ENCODE assay signal across 17 cellular contexts in the genomic region with DNA sequence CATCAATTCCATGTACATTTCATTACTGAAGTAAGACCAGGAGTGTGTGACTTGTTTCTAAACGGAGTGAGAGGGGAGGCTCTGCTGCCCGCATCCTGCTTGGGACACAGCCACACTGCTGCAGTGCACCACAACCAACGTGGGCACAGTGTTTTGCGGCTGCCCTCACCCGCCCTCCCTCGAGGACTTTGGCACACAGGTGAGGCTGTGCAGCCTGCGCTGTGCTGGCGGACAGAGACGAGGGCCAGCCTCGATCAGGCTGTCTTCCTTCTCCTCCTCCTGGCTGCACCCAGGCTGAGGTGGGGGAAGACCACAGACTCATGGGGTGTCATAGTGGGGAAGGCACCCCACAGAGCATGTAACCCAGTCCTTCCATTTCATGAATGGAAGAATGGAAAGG. TPM values are rescaled to one million over a fixed set of nuclear protein-coding genes. Genes with fewer than 3 reads are reported as not detected.
DNase-seq lines count a peak whose midpoint lies in the region; ATAC-seq, FAIRE-seq and TF ChIP-seq lines count a peak whose summit lies in the region.
"Had no signal": no experiment of that assay in that cellular context is flagged by ENCODE, and none has a peak within 500 bp of the region (broad histone marks: within the 10 kb centered on the region; RNA-seq: fewer than 3 reads in every experiment).

No MANE protein-coding gene starts in this region.

- no peak for FAIRE-seq in GM12891 (lab: Jason Lieb, UNC)
- FAIRE-seq: bronchial epithelial cell, pancreas had no signal

- H3K4me3 Mint-ChIP-seq in central memory CD8-positive, alpha-beta T cell: no peak overlapping the region

- H3K4me1 Mint-ChIP-seq in central memory CD8-positive, alpha-beta T cell: peaks cover 34% of the 10 kb centered on the region

- peaks cover 2% of the 10 kb centered on the region for H3K36me3 Mint-ChIP-seq in central memory CD8-positive, alpha-beta T cell (ENCODE audit: insufficient read depth)

- DNase-seq in activated T-cell treated with anti-CD3 and anti-CD28 coated beads, Interleukin-2, amount 50 U/mL, for 48 hours: peak; percentile 62 to 68
- DNase-seq in activated T-cell treated with anti-CD3 and anti-CD28 coated beads, Interleukin-2, amount 50 U/mL, for 1 hour: no peak
- DNase-seq in RPMI8226 (peak; percentile 43), SIG-M5 (lab: John Stamatoyannopoulos, UW) (no peak), GM12891 (ENCODE audit: insufficient read length, low spot score) (no peak), gastrocnemius medialis (no peak)
- DNase-seq in central memory CD8-positive, alpha-beta T cell (ENCODE audit: low spot score in 2 of 2): no peak
- peak; percentile 34 to 63 for DNase-seq in stimulated activated CD8-positive, alpha-beta memory T cell treated with anti-CD3 and anti-CD28 coated beads, Interleukin-15, amount 100 ng/mL, for 48 hours (ENCODE audit: low read depth in 2 of 2)
- DNase-seq: effector memory CD4-positive, alpha-beta T cell; NCI-H2081 treated with DMSO at 0.1 percent for 48 hours; NCI-H69; pancreas had no signal

- no peaks in the 10 kb centered on the region for H3K9me3 Mint-ChIP-seq in central memory CD8-positive, alpha-beta T cell

- peaks cover 95% of the 10 kb centered on the region for H3K27me3 Mint-ChIP-seq in central memory CD8-positive, alpha-beta T cell

- no peak overlapping the region for H3K27ac ChIP-seq in gastrocnemius medialis
- H3K27ac ChIP-seq: hepatocyte, pancreas, VCaP had no signal

- peaks cover 29 to 36% (median 29%) of the 10 kb centered on the region in 3 donors for H3K27me3 ChIP-seq in gastrocnemius medialis

- no peak overlapping the region for H3K27ac Mint-ChIP-seq in central memory CD8-positive, alpha-beta T cell (ENCODE audit: low read depth)

- ATAC-seq in central memory CD8-positive, alpha-beta T cell (replicated peaks; ENCODE audit: extremely low read depth, poor library complexity, severe bottlenecking): peak; percentile 54
- ATAC-seq in gastrocnemius medialis: no peak
- ATAC-seq: HCT116, Panc1, pancreas had no signal

- no peak overlapping the region for H3K4me3 ChIP-seq in gastrocnemius medialis
- H3K4me3 ChIP-seq: hepatocyte, pancreas had no signal

- H3K9me3 ChIP-seq in gastrocnemius medialis: no peaks in the 10 kb centered on the region
- H3K9me3 ChIP-seq: pancreas had no signal

- intact Hi-C loops in gastrocnemius medialis (cut with DNase I; ENCODE audit: low total_unique reads): no loop called here

- peaks cover 5 to 12% of the 10 kb centered on the region in 2 donors for H3K4me1 ChIP-seq in gastrocnemius medialis
- H3K4me1 ChIP-seq: pancreas had no signal

- no peaks in the 10 kb centered on the region for H3K36me3 ChIP-seq in gastrocnemius medialis
- H3K36me3 ChIP-seq: pancreas had no signal

- no peak for TF ChIP-seq CTCF in gastrocnemius medialis (IDR thresholded peaks at IDR 0.05 in 4 of 5, conservative IDR thresholded peaks at IDR 0.05 in 1 of 5)

- TF ChIP-seq POLR2A in GM12891 (IDR thresholded peaks at IDR 0.05; ENCODE audit: low read depth, low read length) (no peak), gastrocnemius medialis (IDR thresholded peaks at IDR 0.05) (no peak)

- in situ Hi-C loops in gastrocnemius medialis (cut with MboI; ENCODE audit: low sequenced_read_pairs in 4 of 4): no loop called here

TF ChIP-seq in GM12891, 5 proteins besides CTCF, POLR2A, EP300 and RAD21:
- TF ChIP-seq POU2F2 (IDR thresholded peaks at IDR 0.05; ENCODE audit: low read depth, low read length) (no peak), TAF1 (IDR thresholded peaks at IDR 0.05; ENCODE audit: low read depth, low read length) (no peak), PAX5 (IDR thresholded peaks at IDR 0.05; ENCODE audit: insufficient read depth, low read length, severe bottlenecking) (no peak), POLR2AphosphoS5 (IDR thresholded peaks at IDR 0.05; ENCODE audit: low read depth, low read length) (no peak)

RNA-seq across cellular contexts. Expression of a gene that starts 31.0 kb away (rescaled TPM):
- 8.7 TPM for polyA plus RNA-seq in GM12891 (2012; ENCODE audit: low read depth, missing spikeins)
- 10 to 100 TPM; 37.3 to 65.1 (median 44.4) TPM for total RNA-seq in gastrocnemius medialis

Comparison
In these comparisons a context has a peak if more than half of its experiments do, and no peak if none do; other contexts are left out.
1. DNase-seq: peak in activated T-cell treated with anti-CD3 and anti-CD28 coated beads, Interleukin-2, amount 50 U/mL, for 48 hours (2 of 2), RPMI8226 (single experiment) and stimulated activated CD8-positive, alpha-beta memory T cell treated with anti-CD3 and anti-CD28 coated beads, Interleukin-15, amount 100 ng/mL, for 48 hours (2 of 2); none in activated T-cell treated with anti-CD3 and anti-CD28 coated beads, Interleukin-2, amount 50 U/mL, for 1 hour (single experiment), central memory CD8-positive, alpha-beta T cell (0 of 2), SIG-M5 (single experiment), GM12891 (single experiment) and gastrocnemius medialis (0 of 2).